Comparison of ENCODE assay signal across 27 cellular contexts in genomic region chr1:233252436-233252835, GRCh38. TPM values are rescaled to one million over a fixed set of nuclear protein-coding genes. Genes with fewer than 3 reads are reported as not detected.
A peak's percentile ranks its signal among the peaks of the same experiment; 100 is the strongest.
DNase-seq lines count a peak whose midpoint lies in the region; ATAC-seq lines count a peak whose summit lies in the region.
"Had no signal": no experiment of that assay in that cellular context is flagged by ENCODE, and none has a peak within 500 bp of the region (broad histone marks: within the 10 kb centered on the region; RNA-seq: fewer than 3 reads in every experiment).

No MANE protein-coding gene starts in this region.

- peaks cover 4% of the 10 kb centered on the region for H3K36me3 Mint-ChIP-seq in T-helper 17 cell (ENCODE audit: low read depth)

- no peak overlapping the region for H3K27ac Mint-ChIP-seq in T-helper 17 cell
- H3K27ac Mint-ChIP-seq: dendritic cell treated with granulocyte-macrophage colony-stimulating factor and Interleukin-4, amounts not matched to agents 40 ng/mL and 50 ng/mL, for 4 days; neural progenitor cell; stimulated activated naive CD8-positive, alpha-beta T cell treated with anti-CD3 and anti-CD28 coated beads, Interleukin-15, Interleukin-2, amounts not matched to agents 100 ng/mL and 50 ng/mL, for 24 hours had no signal

- no peak overlapping the region for H3K4me3 Mint-ChIP-seq in T-helper 17 cell
- H3K4me3 Mint-ChIP-seq: activated T-cell treated with anti-CD3 and anti-CD28 coated beads, Interleukin-2, amount 50 U/mL, for 4 hours; dendritic cell treated with granulocyte-macrophage colony-stimulating factor and Interleukin-4, amounts not matched to agents 40 ng/mL and 50 ng/mL, for 4 days; neural progenitor cell; stimulated activated naive CD8-positive, alpha-beta T cell treated with anti-CD3 and anti-CD28 coated beads, Interleukin-15, Interleukin-2, amounts not matched to agents 100 ng/mL and 50 ng/mL, for 24 hours had no signal

- H3K4me1 Mint-ChIP-seq in T-helper 17 cell: peaks cover 2% of the 10 kb centered on the region

- DNase-seq in left ventricle myocardium superior: no peak
- DNase-seq in cardiac septum (ENCODE audit: low spot score): no peak
- peak; percentile 36 for DNase-seq in SIG-M5 (lab: John Stamatoyannopoulos, UW)
- DNase-seq in medulla oblongata (ENCODE audit: extremely low spot score): peak; percentile 58
- no peak for DNase-seq in activated CD8-positive, alpha-beta memory T cell treated with anti-CD3 and anti-CD28 coated beads, Interleukin-2, amount 50 U/mL, for 4 hours
- DNase-seq in 8988T: no peak
- no peak for DNase-seq in NCI-H2227 treated with DMSO at 0.1 percent for 48 hours (lab: John Stamatoyannopoulos, UW)
- no peak for DNase-seq in T-helper 17 cell
- DNase-seq: activated CD8-positive, alpha-beta memory T cell treated with anti-CD3 and anti-CD28 coated beads for 24 hours; activated naive CD4-positive, alpha-beta T cell treated with Interleukin-2 at 50 U/mL for 16 hours; activated T-cell treated with anti-CD3 and anti-CD28 coated beads, Interleukin-2, amount 50 U/mL, for 4 hours; C1 segment of cervical spinal cord; EL; GM23248; left cardiac atrium; midbrain; NCI-H1436; NCI-H526 treated with DMSO at 0.1 percent for 48 hours; psoas muscle; SHP77; small intestine; stimulated activated CD4-positive, alpha-beta T cell treated with anti-CD3 and anti-CD28 coated beads, Interleukin-2, amount 100 ng/mL, for 48 hours had no signal

- intact Hi-C loops in left ventricle myocardium superior (cut with micrococcal nuclease) (no loop called here), cardiac septum (cut with DNase I) (no loop called here)

- H3K9me3 ChIP-seq in T-helper 17 cell (ENCODE audit: control insufficient read depth, low read length, poor library complexity, severe bottlenecking): no peaks in the 10 kb centered on the region
- H3K9me3 ChIP-seq: heart left ventricle, psoas muscle, tibial nerve had no signal

- no peaks in the 10 kb centered on the region for H3K27me3 Mint-ChIP-seq in T-helper 17 cell
- H3K27me3 Mint-ChIP-seq: dendritic cell treated with granulocyte-macrophage colony-stimulating factor and Interleukin-4, amounts not matched to agents 40 ng/mL and 50 ng/mL, for 4 days; stimulated activated naive CD8-positive, alpha-beta T cell treated with anti-CD3 and anti-CD28 coated beads, Interleukin-15, Interleukin-2, amounts not matched to agents 100 ng/mL and 50 ng/mL, for 24 hours had no signal

- peak; percentile 37 for ATAC-seq in left ventricle myocardium superior
- ATAC-seq in T-helper 17 cell: no peak
- ATAC-seq: activated T-cell treated with anti-CD3 and anti-CD28 coated beads, Interleukin-2, amount 50 U/mL, for 4 hours; heart left ventricle; psoas muscle had no signal

RNA-seq across cellular contexts. Expression of gene PCNX2, which starts 43.1 kb away (rescaled TPM):
- total RNA-seq in left ventricle myocardium superior (1.3 TPM), cardiac septum (4.2 TPM), T-helper 17 cell (10 to 100 TPM; 64.1 to 70.1 TPM)

Comparison
In these comparisons a context has a peak if more than half of its experiments do, and no peak if none do; other contexts are left out.
1. DNase-seq: peak in SIG-M5 (single experiment) and medulla oblongata (single experiment); none in left ventricle myocardium superior (single experiment), cardiac septum (single experiment), activated CD8-positive, alpha-beta memory T cell treated with anti-CD3 and anti-CD28 coated beads, Interleukin-2, amount 50 U/mL, for 4 hours (single experiment), 8988T (single experiment), NCI-H2227 treated with DMSO at 0.1 percent for 48 hours (single experiment) and T-helper 17 cell (0 of 3).
2. RNA of gene PCNX2, which starts 43.1 kb away (total RNA-seq): 64.1 to 70.1 TPM in T-helper 17 cell; 4.2 TPM in cardiac septum (single experiment) and 1.3 TPM in left ventricle myocardium superior (single experiment); every median in the first group is over 10 times any median in the second.